21 cellular contexts compared by ENCODE assay signal in the genomic region with DNA sequence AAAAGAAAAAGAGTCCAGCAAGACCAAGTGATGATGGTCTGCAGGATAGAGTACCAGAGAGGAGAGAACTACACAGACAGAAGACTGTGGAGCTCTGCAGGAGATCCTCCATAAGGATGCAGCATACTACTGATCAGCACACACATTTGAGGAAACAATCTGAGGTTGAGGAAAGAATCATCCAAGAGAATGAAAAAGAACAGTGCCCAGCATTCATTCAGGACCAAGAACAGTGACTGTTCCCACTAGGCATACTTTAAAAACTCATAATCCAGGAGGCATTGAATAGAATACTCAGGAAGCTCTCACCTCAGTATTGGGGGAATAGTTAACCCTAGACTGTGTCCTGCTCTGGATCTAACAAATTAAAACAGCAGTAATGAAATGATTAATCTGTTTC. TPM values are rescaled to one million over a fixed set of nuclear protein-coding genes. Genes with fewer than 3 reads are reported as not detected.
A peak's percentile ranks its signal among the peaks of the same experiment; 100 is the strongest.
DNase-seq lines count a peak whose midpoint lies in the region; ATAC-seq and TF ChIP-seq lines count a peak whose summit lies in the region.
"Had no signal": no experiment of that assay in that cellular context is flagged by ENCODE, and none has a peak within 500 bp of the region (broad histone marks: within the 10 kb centered on the region; RNA-seq: fewer than 3 reads in every experiment).

No MANE protein-coding gene starts in this region.

- no peaks in the 10 kb centered on the region for H3K27me3 ChIP-seq in heart right ventricle
- H3K27me3 ChIP-seq in right atrium auricular region: no peaks in the 10 kb centered on the region
- no peaks in the 10 kb centered on the region for H3K27me3 ChIP-seq in osteoblast (ENCODE audit: insufficient read depth, low read length)
- H3K27me3 ChIP-seq: BE2C, BLaER1 had no signal

- intact Hi-C loops in heart right ventricle (cut with DNase I) (no loop called here), left cardiac atrium (cut with DNase I) (no loop called here), left ventricle myocardium superior (cut with micrococcal nuclease) (no loop called here)

- no peak overlapping the region for H3K4me2 ChIP-seq in osteoblast (ENCODE audit: insufficient read depth, low read length)
- H3K4me2 ChIP-seq: BLaER1 had no signal

- H3K27ac ChIP-seq in heart right ventricle: peak overlapping the region in 7 of 10 donors; percentile 15 to 81 (median 74)
- peak overlapping the region; percentile 71 to 79 for H3K27ac ChIP-seq in right atrium auricular region
- H3K27ac ChIP-seq in osteoblast (ENCODE audit: low read depth, low read length): no peak overlapping the region
- H3K27ac ChIP-seq: BLaER1 had no signal

- no peak overlapping the region for H3K4me3 ChIP-seq in heart right ventricle
- H3K4me3 ChIP-seq in right atrium auricular region: no peak overlapping the region
- H3K4me3 ChIP-seq in osteoblast (ENCODE audit: insufficient read depth, low read length): no peak overlapping the region
- H3K4me3 ChIP-seq: BLaER1 had no signal

- no peak for DNase-seq in heart right ventricle
- no peak for DNase-seq in left cardiac atrium
- DNase-seq in right atrium auricular region (ENCODE audit: low spot score): no peak
- no peak for DNase-seq in left ventricle myocardium superior
- DNase-seq in osteoblast (ENCODE audit: insufficient read length, low spot score, missing footprints): peak; percentile 75
- no peak for DNase-seq in NCI-H446 (lab: John Stamatoyannopoulos, UW)
- DNase-seq: 8988T; ACHN; BE2C; C1 segment of cervical spinal cord; Calu3; CD4-positive, alpha-beta memory T cell; CD4-positive, CD25-positive, alpha-beta regulatory T cell; CD8-positive, alpha-beta memory T cell; COR-L47; DMS79 treated with DMSO at 0.1 percent for 48 hours; GF-D8 had no signal

- ATAC-seq in heart right ventricle: no peak
- no peak for ATAC-seq in left cardiac atrium
- no peak for ATAC-seq in left ventricle myocardium superior
- ATAC-seq in GM21737 (IDR thresholded peaks at IDR 0.05; ENCODE audit: unreplicated experiment): no peak

- TF ChIP-seq CTCF in heart right ventricle (IDR thresholded peaks at IDR 0.05) (no peak), right atrium auricular region (IDR thresholded peaks at IDR 0.05) (no peak), osteoblast (IDR thresholded peaks at IDR 0.05; ENCODE audit: extremely low read depth, low read depth, low read length) (no peak)

- no peaks in the 10 kb centered on the region for H4K20me1 ChIP-seq in osteoblast (ENCODE audit: insufficient read depth, low read length)
- H4K20me1 ChIP-seq: BLaER1 had no signal

- no peaks in the 10 kb centered on the region for H3K79me2 ChIP-seq in osteoblast (ENCODE audit: insufficient read depth, low read length)

- H2AFZ ChIP-seq in osteoblast (ENCODE audit: low read length): no peak overlapping the region

- peaks cover 0 to 7% (median 0%) of the 10 kb centered on the region in 9 donors for H3K36me3 ChIP-seq in heart right ventricle
- no peaks in the 10 kb centered on the region for H3K36me3 ChIP-seq in right atrium auricular region
- H3K36me3 ChIP-seq in osteoblast (ENCODE audit: insufficient read depth, low read length): no peaks in the 10 kb centered on the region
- H3K36me3 ChIP-seq: BE2C, BLaER1 had no signal

- TF ChIP-seq EP300 in Ishikawa (IDR thresholded peaks at IDR 0.05; ENCODE audit: borderline replicate concordance): no peak

- H3K4me1 ChIP-seq in heart right ventricle (peaks cover 0 to 34% (median 9%) of the 10 kb centered on the region in 9 donors), right atrium auricular region (peaks cover 0 to 15% of the 10 kb centered on the region in 2 donors), osteoblast (ENCODE audit: insufficient read depth, low read length) (no peaks in the 10 kb centered on the region)
- H3K4me1 ChIP-seq: BE2C, BLaER1 had no signal

- H3K9me3 ChIP-seq in heart right ventricle: peaks cover 0 to 31% (median 14%) of the 10 kb centered on the region in 11 donors
- peaks cover 0 to 15% of the 10 kb centered on the region in 2 donors for H3K9me3 ChIP-seq in right atrium auricular region
- H3K9me3 ChIP-seq in osteoblast (ENCODE audit: low read depth, low read length): no peaks in the 10 kb centered on the region
- H3K9me3 ChIP-seq: BE2C had no signal

- no peak for TF ChIP-seq RAD21 in Ishikawa (IDR thresholded peaks at IDR 0.05; ENCODE audit: low read depth)

TF ChIP-seq in Ishikawa, 13 proteins besides CTCF, POLR2A, EP300 and RAD21:
- TF ChIP-seq, protein P1, sequence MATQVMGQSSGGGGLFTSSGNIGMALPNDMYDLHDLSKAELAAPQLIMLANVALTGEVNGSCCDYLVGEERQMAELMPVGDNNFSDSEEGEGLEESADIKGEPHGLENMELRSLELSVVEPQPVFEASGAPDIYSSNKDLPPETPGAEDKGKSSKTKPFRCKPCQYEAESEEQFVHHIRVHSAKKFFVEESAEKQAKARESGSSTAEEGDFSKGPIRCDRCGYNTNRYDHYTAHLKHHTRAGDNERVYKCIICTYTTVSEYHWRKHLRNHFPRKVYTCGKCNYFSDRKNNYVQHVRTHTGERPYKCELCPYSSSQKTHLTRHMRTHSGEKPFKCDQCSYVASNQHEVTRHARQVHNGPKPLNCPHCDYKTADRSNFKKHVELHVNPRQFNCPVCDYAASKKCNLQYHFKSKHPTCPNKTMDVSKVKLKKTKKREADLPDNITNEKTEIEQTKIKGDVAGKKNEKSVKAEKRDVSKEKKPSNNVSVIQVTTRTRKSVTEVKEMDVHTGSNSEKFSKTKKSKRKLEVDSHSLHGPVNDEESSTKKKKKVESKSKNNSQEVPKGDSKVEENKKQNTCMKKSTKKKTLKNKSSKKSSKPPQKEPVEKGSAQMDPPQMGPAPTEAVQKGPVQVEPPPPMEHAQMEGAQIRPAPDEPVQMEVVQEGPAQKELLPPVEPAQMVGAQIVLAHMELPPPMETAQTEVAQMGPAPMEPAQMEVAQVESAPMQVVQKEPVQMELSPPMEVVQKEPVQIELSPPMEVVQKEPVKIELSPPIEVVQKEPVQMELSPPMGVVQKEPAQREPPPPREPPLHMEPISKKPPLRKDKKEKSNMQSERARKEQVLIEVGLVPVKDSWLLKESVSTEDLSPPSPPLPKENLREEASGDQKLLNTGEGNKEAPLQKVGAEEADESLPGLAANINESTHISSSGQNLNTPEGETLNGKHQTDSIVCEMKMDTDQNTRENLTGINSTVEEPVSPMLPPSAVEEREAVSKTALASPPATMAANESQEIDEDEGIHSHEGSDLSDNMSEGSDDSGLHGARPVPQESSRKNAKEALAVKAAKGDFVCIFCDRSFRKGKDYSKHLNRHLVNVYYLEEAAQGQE (IDR thresholded peaks at IDR 0.05; ENCODE audit: low read depth): peak; percentile 35; the same call in 1 of the 2 replicates
- TF ChIP-seq CEBPB (IDR thresholded peaks at IDR 0.05): no peak
- TF ChIP-seq FOXM1 (IDR thresholded peaks at IDR 0.05; ENCODE audit: borderline replicate concordance, low read depth): no peak
TF ChIP-seq in Ishikawa: peak in this region for 1.

RNA-seq across cellular contexts. Expression of gene THSD4, which starts 54.9 kb away (rescaled TPM):
- 100 to 1,000 TPM in 8 of 10 donors, 10 to 100 TPM in 2; 72.3 to 212 (median 170) TPM for total RNA-seq in heart right ventricle
- polyA plus RNA-seq in heart right ventricle: 10 to 100 TPM; 20.8 to 29.4 TPM
- 10 to 100 TPM; 39.8 to 68.3 TPM for total RNA-seq in left cardiac atrium
- 10 to 100 TPM; 41.2 to 85.3 TPM for total RNA-seq in right atrium auricular region
- total RNA-seq in left ventricle myocardium superior: 80.7 TPM
- 15.6 TPM in 2 replicates for total RNA-seq in osteoblast
- total RNA-seq: CD4-positive, alpha-beta memory T cell; CD4-positive, CD25-positive, alpha-beta regulatory T cell; CD8-positive, alpha-beta memory T cell had no signal
- polyA plus RNA-seq: CD14-positive monocyte; CD4-positive, alpha-beta memory T cell; CD4-positive, CD25-positive, alpha-beta regulatory T cell; CD8-positive, alpha-beta memory T cell had no signal
